ENCODE assay signal across 8 cellular contexts in genomic region chrX:19017271-19017670, GRCh38. TPM values are rescaled to one million over a fixed set of nuclear protein-coding genes. Genes with fewer than 3 reads are reported as not detected.
DNase-seq lines count a peak whose midpoint lies in the region; ATAC-seq, FAIRE-seq and TF ChIP-seq lines count a peak whose summit lies in the region.

No MANE protein-coding gene starts in this region.

- peak; percentile 55 for TF ChIP-seq CTCF in DOHH2 (IDR thresholded peaks at IDR 0.05; ENCODE audit: low read depth, low read length, poor library complexity, severe bottlenecking)
- peak; percentile 33 for TF ChIP-seq CTCF in astrocyte (IDR thresholded peaks at IDR 0.05; ENCODE audit: insufficient read depth, low read depth, low read length)

- no peak overlapping the region for H2BK5ac ChIP-seq in mesenchymal stem cell (ENCODE audit: low read depth, low read length, poor library complexity, severe bottlenecking)

- H2AFZ ChIP-seq in astrocyte (ENCODE audit: low read depth, low read length) (no peak overlapping the region), mesenchymal stem cell (ENCODE audit: low read depth, low read length) (no peak overlapping the region)

- H3K27me3 Mint-ChIP-seq in astrocyte (ENCODE audit: low read depth, unreplicated experiment): peaks cover 1% of the 10 kb centered on the region

- H3K4me3 ChIP-seq in DOHH2 (ENCODE audit: low read length) (no peak overlapping the region), astrocyte (ENCODE audit: insufficient read depth, low read depth, low read length) (no peak overlapping the region), mesenchymal stem cell (ENCODE audit: insufficient read depth in 1 of 2, low read depth in 1 of 2, low read length in 2 of 2) (no peak overlapping the region)

- no peak overlapping the region for H3K9ac ChIP-seq in astrocyte (ENCODE audit: low read length)
- H3K9ac ChIP-seq in mesenchymal stem cell (ENCODE audit: low read length): no peak overlapping the region

- H3K4me3 Mint-ChIP-seq in astrocyte (ENCODE audit: unreplicated experiment): no peak overlapping the region

- H3K27ac ChIP-seq in DOHH2 (ENCODE audit: low read depth, low read length) (no peak overlapping the region), astrocyte (ENCODE audit: low read depth, low read length) (no peak overlapping the region), mesenchymal stem cell (ENCODE audit: low read length, poor library complexity, severe bottlenecking) (no peak overlapping the region)

- no peaks in the 10 kb centered on the region for H3K4me1 ChIP-seq in DOHH2 (ENCODE audit: control insufficient read depth, low read length)
- no peaks in the 10 kb centered on the region for H3K4me1 ChIP-seq in astrocyte (ENCODE audit: insufficient read depth, low read length)
- H3K4me1 ChIP-seq in mesenchymal stem cell (ENCODE audit: control insufficient read depth, insufficient read depth, low read depth, low read length): no peaks in the 10 kb centered on the region

- H3K4me2 ChIP-seq in DOHH2 (ENCODE audit: low read length) (no peak overlapping the region), astrocyte (ENCODE audit: low read length) (no peak overlapping the region), mesenchymal stem cell (ENCODE audit: low read length, poor library complexity, severe bottlenecking) (no peak overlapping the region)

- no peak overlapping the region for H2BK120ac ChIP-seq in mesenchymal stem cell (ENCODE audit: low read depth, low read length)

- ATAC-seq in HG03432 (IDR thresholded peaks at IDR 0.05; ENCODE audit: unreplicated experiment) (no peak), HG03571 (IDR thresholded peaks at IDR 0.05; ENCODE audit: unreplicated experiment) (no peak), HG03354 (IDR thresholded peaks at IDR 0.05; ENCODE audit: poor library complexity, severe bottlenecking, unreplicated experiment) (no peak)

- no peaks in the 10 kb centered on the region for H3F3A ChIP-seq in DOHH2 (ENCODE audit: control insufficient read depth, insufficient read depth)

- H3K27ac Mint-ChIP-seq in astrocyte (ENCODE audit: unreplicated experiment): no peak overlapping the region

- no peak overlapping the region for H3K23ac ChIP-seq in mesenchymal stem cell (ENCODE audit: low read length in 2 of 2)

- peak; percentile 62 for TF ChIP-seq RAD21 in Ishikawa (IDR thresholded peaks at IDR 0.05; ENCODE audit: low read depth)

- H3K4me1 Mint-ChIP-seq in astrocyte (ENCODE audit: low read depth, unreplicated experiment): no peaks in the 10 kb centered on the region

- H3K9me3 Mint-ChIP-seq in astrocyte (ENCODE audit: unreplicated experiment): no peaks in the 10 kb centered on the region

- H3K36me3 ChIP-seq in DOHH2 (ENCODE audit: control insufficient read depth, low read length) (no peaks in the 10 kb centered on the region), astrocyte (ENCODE audit: insufficient read depth, low read length) (no peaks in the 10 kb centered on the region), mesenchymal stem cell (ENCODE audit: control insufficient read depth in 1 of 2, insufficient read depth in 2 of 2, low read depth in 1 of 2, low read length in 2 of 2) (no peaks in the 10 kb centered on the region)

- no peak overlapping the region for H4K91ac ChIP-seq in mesenchymal stem cell (ENCODE audit: low read length)

- no peak overlapping the region for H3K18ac ChIP-seq in mesenchymal stem cell (ENCODE audit: low read depth in 1 of 2, low read length in 2 of 2)

- H3K9me3 ChIP-seq in DOHH2 (ENCODE audit: control insufficient read depth, insufficient read depth, low read length) (no peaks in the 10 kb centered on the region), astrocyte (ENCODE audit: insufficient read depth, low read depth, low read length) (no peaks in the 10 kb centered on the region), mesenchymal stem cell (ENCODE audit: control insufficient read depth, low read length) (no peaks in the 10 kb centered on the region)

- H3K27me3 ChIP-seq in DOHH2 (ENCODE audit: control insufficient read depth, low read length): no peaks in the 10 kb centered on the region
- no peaks in the 10 kb centered on the region for H3K27me3 ChIP-seq in astrocyte (ENCODE audit: insufficient read depth, low read length)
- no peaks in the 10 kb centered on the region for H3K27me3 ChIP-seq in mesenchymal stem cell (ENCODE audit: control insufficient read depth in 1 of 2, insufficient read depth in 1 of 2, low read length in 2 of 2)

- DNase-seq in astrocyte (ENCODE audit: low read depth) (no peak), mesenchymal stem cell (peak; percentile 30)
- DNase-seq in activated CD4-positive, alpha-beta T cell treated with anti-CD3 and anti-CD28 coated beads for 1 hour: no peak

- no peaks in the 10 kb centered on the region for H3K79me1 ChIP-seq in mesenchymal stem cell (replicated peaks; ENCODE audit: low read length, poor library complexity, severe bottlenecking)

- peaks cover 3% of the 10 kb centered on the region for H3K36me3 Mint-ChIP-seq in astrocyte (ENCODE audit: low read depth, unreplicated experiment)

- H4K8ac ChIP-seq in mesenchymal stem cell (ENCODE audit: low read length): no peak overlapping the region

- no peak overlapping the region for H3K4ac ChIP-seq in mesenchymal stem cell (ENCODE audit: low read depth in 1 of 2, low read length in 2 of 2)

- H3K79me2 ChIP-seq in DOHH2 (ENCODE audit: control insufficient read depth, low read length) (no peaks in the 10 kb centered on the region), astrocyte (ENCODE audit: insufficient read depth, low read length) (no peaks in the 10 kb centered on the region)

- 17% methylated on average over 1 of the region's 3 CpGs for WGBS in mesenchymal stem cell

- no peak for TF ChIP-seq EP300 in Ishikawa (IDR thresholded peaks at IDR 0.05; ENCODE audit: borderline replicate concordance)

- no peak overlapping the region for H3K14ac ChIP-seq in mesenchymal stem cell (ENCODE audit: low read length in 2 of 2)

- H2BK15ac ChIP-seq in mesenchymal stem cell (ENCODE audit: low read depth, poor library complexity, severe bottlenecking): no peak overlapping the region

- H2BK12ac ChIP-seq in mesenchymal stem cell (ENCODE audit: low read length in 2 of 2): no peak overlapping the region

- no peaks in the 10 kb centered on the region for H3K9me2 ChIP-seq in DOHH2 (replicated peaks; ENCODE audit: control insufficient read depth, low read length)

- H4K20me1 ChIP-seq in DOHH2 (ENCODE audit: control insufficient read depth, insufficient read depth, low read depth, low read length) (no peaks in the 10 kb centered on the region), astrocyte (ENCODE audit: insufficient read depth, low read length) (no peaks in the 10 kb centered on the region)

- peak; percentile 85 for FAIRE-seq in astrocyte (lab: Jason Lieb, UNC)

- H2AK5ac ChIP-seq in mesenchymal stem cell (ENCODE audit: low read length, severe bottlenecking): no peak overlapping the region

TF ChIP-seq in Ishikawa, 13 proteins besides CTCF, POLR2A, EP300 and RAD21:
- TF ChIP-seq TCF12 (IDR thresholded peaks at IDR 0.05; ENCODE audit: low read depth) (no peak), REST (IDR thresholded peaks at IDR 0.05; ENCODE audit: low read depth) (no peak), EGR1 (IDR thresholded peaks at IDR 0.05) (no peak), TEAD4 (IDR thresholded peaks at IDR 0.05) (no peak), TAF1 (IDR thresholded peaks at IDR 0.05; ENCODE audit: low read depth) (no peak), ZBTB7A (IDR thresholded peaks at IDR 0.05; ENCODE audit: low read depth) (no peak), CREB1 (IDR thresholded peaks at IDR 0.05; ENCODE audit: low read depth) (no peak), CEBPB (IDR thresholded peaks at IDR 0.05) (no peak), YY1 (IDR thresholded peaks at IDR 0.05; ENCODE audit: low read depth) (no peak), NFIC (IDR thresholded peaks at IDR 0.05) (no peak), FOXM1 (IDR thresholded peaks at IDR 0.05; ENCODE audit: borderline replicate concordance, low read depth) (no peak)
- TF ChIP-seq, protein P1, sequence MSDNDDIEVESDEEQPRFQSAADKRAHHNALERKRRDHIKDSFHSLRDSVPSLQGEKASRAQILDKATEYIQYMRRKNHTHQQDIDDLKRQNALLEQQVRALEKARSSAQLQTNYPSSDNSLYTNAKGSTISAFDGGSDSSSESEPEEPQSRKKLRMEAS (IDR thresholded peaks at IDR 0.05): no peak
- TF ChIP-seq, protein P2, sequence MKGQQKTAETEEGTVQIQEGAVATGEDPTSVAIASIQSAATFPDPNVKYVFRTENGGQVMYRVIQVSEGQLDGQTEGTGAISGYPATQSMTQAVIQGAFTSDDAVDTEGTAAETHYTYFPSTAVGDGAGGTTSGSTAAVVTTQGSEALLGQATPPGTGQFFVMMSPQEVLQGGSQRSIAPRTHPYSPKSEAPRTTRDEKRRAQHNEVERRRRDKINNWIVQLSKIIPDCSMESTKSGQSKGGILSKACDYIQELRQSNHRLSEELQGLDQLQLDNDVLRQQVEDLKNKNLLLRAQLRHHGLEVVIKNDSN (IDR thresholded peaks at IDR 0.05): no peak

RNA-seq across cellular contexts. Expression of gene PHKA2, which starts 33.4 kb away (rescaled TPM):
- total RNA-seq in astrocyte: 11.5 and 12.4 TPM in 2 replicates
- 7.1 TPM for polyA plus RNA-seq in mesenchymal stem cell (2013, experiment 1 of 2)
- 5.8 TPM for polyA plus RNA-seq in mesenchymal stem cell (2013, experiment 2 of 2)
